Comparison of ENCODE assay signal across 1 cellular context in genomic region chr11:9815486-9816136, GRCh38.
TF ChIP-seq lines count a peak whose summit lies in the region.

No MANE protein-coding gene starts in this region.

TF ChIP-seq in HepG2, 621 proteins besides CTCF, POLR2A, EP300 and RAD21 (continued from another document):
- TF ChIP-seq, protein P1, sequence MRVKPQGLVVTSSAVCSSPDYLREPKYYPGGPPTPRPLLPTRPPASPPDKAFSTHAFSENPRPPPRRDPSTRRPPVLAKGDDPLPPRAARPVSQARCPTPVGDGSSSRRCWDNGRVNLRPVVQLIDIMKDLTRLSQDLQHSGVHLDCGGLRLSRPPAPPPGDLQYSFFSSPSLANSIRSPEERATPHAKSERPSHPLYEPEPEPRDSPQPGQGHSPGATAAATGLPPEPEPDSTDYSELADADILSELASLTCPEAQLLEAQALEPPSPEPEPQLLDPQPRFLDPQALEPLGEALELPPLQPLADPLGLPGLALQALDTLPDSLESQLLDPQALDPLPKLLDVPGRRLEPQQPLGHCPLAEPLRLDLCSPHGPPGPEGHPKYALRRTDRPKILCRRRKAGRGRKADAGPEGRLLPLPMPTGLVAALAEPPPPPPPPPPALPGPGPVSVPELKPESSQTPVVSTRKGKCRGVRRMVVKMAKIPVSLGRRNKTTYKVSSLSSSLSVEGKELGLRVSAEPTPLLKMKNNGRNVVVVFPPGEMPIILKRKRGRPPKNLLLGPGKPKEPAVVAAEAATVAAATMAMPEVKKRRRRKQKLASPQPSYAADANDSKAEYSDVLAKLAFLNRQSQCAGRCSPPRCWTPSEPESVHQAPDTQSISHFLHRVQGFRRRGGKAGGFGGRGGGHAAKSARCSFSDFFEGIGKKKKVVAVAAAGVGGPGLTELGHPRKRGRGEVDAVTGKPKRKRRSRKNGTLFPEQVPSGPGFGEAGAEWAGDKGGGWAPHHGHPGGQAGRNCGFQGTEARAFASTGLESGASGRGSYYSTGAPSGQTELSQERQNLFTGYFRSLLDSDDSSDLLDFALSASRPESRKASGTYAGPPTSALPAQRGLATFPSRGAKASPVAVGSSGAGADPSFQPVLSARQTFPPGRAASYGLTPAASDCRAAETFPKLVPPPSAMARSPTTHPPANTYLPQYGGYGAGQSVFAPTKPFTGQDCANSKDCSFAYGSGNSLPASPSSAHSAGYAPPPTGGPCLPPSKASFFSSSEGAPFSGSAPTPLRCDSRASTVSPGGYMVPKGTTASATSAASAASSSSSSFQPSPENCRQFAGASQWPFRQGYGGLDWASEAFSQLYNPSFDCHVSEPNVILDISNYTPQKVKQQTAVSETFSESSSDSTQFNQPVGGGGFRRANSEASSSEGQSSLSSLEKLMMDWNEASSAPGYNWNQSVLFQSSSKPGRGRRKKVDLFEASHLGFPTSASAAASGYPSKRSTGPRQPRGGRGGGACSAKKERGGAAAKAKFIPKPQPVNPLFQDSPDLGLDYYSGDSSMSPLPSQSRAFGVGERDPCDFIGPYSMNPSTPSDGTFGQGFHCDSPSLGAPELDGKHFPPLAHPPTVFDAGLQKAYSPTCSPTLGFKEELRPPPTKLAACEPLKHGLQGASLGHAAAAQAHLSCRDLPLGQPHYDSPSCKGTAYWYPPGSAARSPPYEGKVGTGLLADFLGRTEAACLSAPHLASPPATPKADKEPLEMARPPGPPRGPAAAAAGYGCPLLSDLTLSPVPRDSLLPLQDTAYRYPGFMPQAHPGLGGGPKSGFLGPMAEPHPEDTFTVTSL (CRISPR knock-in tag; IDR thresholded peaks at IDR 0.05; ENCODE audit: borderline replicate concordance) = no peak
- no peak for TF ChIP-seq NFIB (CRISPR knock-in tag; IDR thresholded peaks at IDR 0.05; ENCODE audit: borderline replicate concordance)
